Comparison of ENCODE assay signal across 8 cellular contexts in the genomic region with DNA sequence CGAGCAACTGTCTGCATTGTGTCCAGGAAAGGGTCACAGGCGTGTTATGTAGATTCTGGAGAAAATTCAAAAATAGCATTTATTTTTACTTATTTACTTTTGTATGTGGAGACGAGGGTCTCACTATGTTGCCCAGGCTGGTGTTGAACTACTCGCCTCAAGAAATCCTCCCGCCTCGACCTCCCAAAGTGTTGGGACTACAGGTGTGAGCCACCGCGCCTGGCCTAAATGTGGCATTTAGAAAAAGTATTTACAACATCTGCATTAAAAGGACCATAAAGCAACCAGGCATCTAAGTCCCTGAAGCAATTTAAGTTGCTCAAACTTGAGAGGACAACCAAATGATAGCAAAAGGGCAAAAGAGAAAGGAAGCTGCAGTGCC. TPM values are rescaled to one million over a fixed set of nuclear protein-coding genes. Genes with fewer than 3 reads are reported as not detected.
DNase-seq lines count a peak whose midpoint lies in the region; ATAC-seq, FAIRE-seq and TF ChIP-seq lines count a peak whose summit lies in the region.

No MANE protein-coding gene starts in this region.

- peaks cover 31% of the 10 kb centered on the region for H3F3A ChIP-seq in SK-N-SH (replicated peaks; ENCODE audit: insufficient read depth)

- TF ChIP-seq EP300 in SK-N-SH (IDR thresholded peaks at IDR 0.05; ENCODE audit: borderline replicate concordance in 1 of 2, low read depth in 1 of 2, low read length in 1 of 2), result no peak

- H3K9ac ChIP-seq in SK-N-SH (peak overlapping the region; percentile 100), kidney (ENCODE audit: low read length in 2 of 2) (peak overlapping the region; percentile 75 to 99)

- H3K79me2 ChIP-seq in SK-N-SH (ENCODE audit: insufficient read depth), result peaks cover 51% of the 10 kb centered on the region

- H3K9me3 ChIP-seq in SK-N-SH (no peaks in the 10 kb centered on the region), kidney (ENCODE audit: control insufficient read depth in 1 of 2, low read length in 2 of 2) (no peaks in the 10 kb centered on the region)

- peaks cover 39% of the 10 kb centered on the region for H3K4me1 Mint-ChIP-seq in activated naive CD8-positive, alpha-beta T cell treated with anti-CD3 and anti-CD28 coated beads, Interleukin-2, amount 10 ng/mL, durations not matched to agents 7 days and 5 days

- H3K4me3 Mint-ChIP-seq in activated naive CD8-positive, alpha-beta T cell treated with anti-CD3 and anti-CD28 coated beads, Interleukin-2, amount 10 ng/mL, durations not matched to agents 7 days and 5 days, result peak overlapping the region; percentile 98

- H2AFZ ChIP-seq in SK-N-SH (ENCODE audit: low read depth), result no peak overlapping the region

- H3K27ac Mint-ChIP-seq in activated naive CD8-positive, alpha-beta T cell treated with anti-CD3 and anti-CD28 coated beads, Interleukin-2, amount 10 ng/mL, durations not matched to agents 7 days and 5 days, result peak overlapping the region; percentile 92

- H3K36me3 Mint-ChIP-seq in activated naive CD8-positive, alpha-beta T cell treated with anti-CD3 and anti-CD28 coated beads, Interleukin-2, amount 10 ng/mL, durations not matched to agents 7 days and 5 days, result peaks cover 41% of the 10 kb centered on the region

- peaks cover 1% of the 10 kb centered on the region for H3K9me3 Mint-ChIP-seq in activated naive CD8-positive, alpha-beta T cell treated with anti-CD3 and anti-CD28 coated beads, Interleukin-2, amount 10 ng/mL, durations not matched to agents 7 days and 5 days

- TF ChIP-seq CTCF in SK-N-SH (IDR thresholded peaks at IDR 0.05), result no peak
- TF ChIP-seq CTCF in kidney (IDR thresholded peaks at IDR 0.05; ENCODE audit: borderline replicate concordance, extremely low read depth, insufficient read depth), result no peak

- no peaks in the 10 kb centered on the region for H3K27me3 Mint-ChIP-seq in activated naive CD8-positive, alpha-beta T cell treated with anti-CD3 and anti-CD28 coated beads, Interleukin-2, amount 10 ng/mL, durations not matched to agents 7 days and 5 days

- FAIRE-seq in kidney (lab: Jason Lieb, UNC), result no peak

- no peaks in the 10 kb centered on the region for H3K9me2 ChIP-seq in SK-N-SH

- no peak for DNase-seq in SK-N-SH
- no peak for DNase-seq in activated naive CD8-positive, alpha-beta T cell treated with anti-CD3 and anti-CD28 coated beads, Interleukin-2, amount 10 ng/mL, durations not matched to agents 7 days and 5 days
- DNase-seq in kidney, result no peak
- no peak for DNase-seq in substantia nigra (lab: John Stamatoyannopoulos, UW)
- DNase-seq in ureter (ENCODE audit: low spot score), result no peak

- peak overlapping the region; percentile 95 to 99 for H3K4me3 ChIP-seq in SK-N-SH (ENCODE audit: low read depth in 2 of 2, low read length in 1 of 2)
- peak overlapping the region; percentile 91 to 95 for H3K4me3 ChIP-seq in kidney (ENCODE audit: low read length in 2 of 2)

- peak overlapping the region; percentile 90 to 95 for H3K27ac ChIP-seq in SK-N-SH (ENCODE audit: low read depth in 2 of 2, low read length in 1 of 2)
- peak overlapping the region; percentile 91 to 95 for H3K27ac ChIP-seq in kidney (ENCODE audit: low read depth in 2 of 2, low read length in 2 of 2)
- peak overlapping the region; percentile 84 for H3K27ac ChIP-seq in substantia nigra (ENCODE audit: low read depth, low read length, poor library complexity, severe bottlenecking)

- no peaks in the 10 kb centered on the region for H3K27me3 ChIP-seq in SK-N-SH (ENCODE audit: insufficient read depth)

- ATAC-seq in SK-N-SH treated with all-trans-retinoic acid at 6 μM for 48 hours, result no peak
- ATAC-seq in activated naive CD8-positive, alpha-beta T cell treated with anti-CD3 and anti-CD28 coated beads, Interleukin-2, amount 10 ng/mL, durations not matched to agents 7 days and 5 days (ENCODE audit: low read depth), result no peak
- no peak for ATAC-seq in GM19395 (IDR thresholded peaks at IDR 0.05; ENCODE audit: unreplicated experiment)
- no peak for ATAC-seq in HG03097 (IDR thresholded peaks at IDR 0.05; ENCODE audit: low FRiP score, unreplicated experiment)

- H3K4me1 ChIP-seq in SK-N-SH (ENCODE audit: control insufficient read depth in 1 of 2, insufficient read depth in 2 of 2, low read depth in 1 of 2, low read length in 1 of 2) (peaks cover 8 to 21% of the 10 kb centered on the region in 2 experiments; a peak in 2 of 4 replicates), kidney (ENCODE audit: control insufficient read depth in 1 of 2, insufficient read depth in 1 of 2, low read depth in 1 of 2, low read length in 2 of 2) (peaks cover 10 to 21% of the 10 kb centered on the region in 2 donors)

- 42% methylated on average over 8 of the region's 8 CpGs for WGBS in SK-N-SH (ENCODE audit: low lambda C conversion rate)

- H3K36me3 ChIP-seq in SK-N-SH (replicated peaks in 1 of 2; ENCODE audit: control insufficient read depth in 1 of 2, insufficient read depth in 2 of 2, low read length in 1 of 2) (peaks cover 43 to 49% of the 10 kb centered on the region in 2 experiments), kidney (ENCODE audit: control insufficient read depth in 1 of 2, insufficient read depth in 2 of 2, low read length in 2 of 2) (peaks cover 17 to 26% of the 10 kb centered on the region in 2 donors)

- TF ChIP-seq RAD21 in SK-N-SH (IDR thresholded peaks at IDR 0.05; ENCODE audit: low read length), result no peak

- POLR2A ChIA-PET in SK-N-SH (lab: Yijun Ruan, JAX), result interaction anchor here (0.6 to 2.6 kb wide), 15 partner anchors 8 to 283 kb away, joined by 3 to 11 read pairs (median 3); a partner anchor contains a TSS
- POLR2A ChIA-PET in activated naive CD8-positive, alpha-beta T cell treated with anti-CD3 and anti-CD28 coated beads, Interleukin-2, amount 10 ng/mL, durations not matched to agents 7 days and 5 days (lab: Charles Lee), result interaction anchor here (0.6 to 3.1 kb wide), 23 partner anchors 9 to 695 kb away, joined by 3 to 28 read pairs (median 5); a partner anchor contains a TSS

- peak overlapping the region; percentile 89 for H3K4me2 ChIP-seq in SK-N-SH

- H4K20me1 ChIP-seq in SK-N-SH (ENCODE audit: insufficient read depth), result peaks cover 15% of the 10 kb centered on the region

- CTCF ChIA-PET in SK-N-SH (lab: Yijun Ruan, JAX), result interaction anchor here (1.0 to 1.6 kb wide), 3 partner anchors 115 to 418 kb away, joined by 3 read pairs; a partner anchor contains a TSS

- intact Hi-C loops in kidney (cut with DNase I), result no loop called here

TF ChIP-seq in SK-N-SH, 30 proteins besides CTCF, POLR2A, EP300 and RAD21 (continues in another document):
- TF ChIP-seq POLR2AphosphoS5 (IDR thresholded peaks at IDR 0.05; ENCODE audit: low read depth, low read length), result no peak
- TF ChIP-seq FOSL2 (IDR thresholded peaks at IDR 0.05; ENCODE audit: borderline replicate concordance, low read depth), result no peak
- TF ChIP-seq, protein P1, sequence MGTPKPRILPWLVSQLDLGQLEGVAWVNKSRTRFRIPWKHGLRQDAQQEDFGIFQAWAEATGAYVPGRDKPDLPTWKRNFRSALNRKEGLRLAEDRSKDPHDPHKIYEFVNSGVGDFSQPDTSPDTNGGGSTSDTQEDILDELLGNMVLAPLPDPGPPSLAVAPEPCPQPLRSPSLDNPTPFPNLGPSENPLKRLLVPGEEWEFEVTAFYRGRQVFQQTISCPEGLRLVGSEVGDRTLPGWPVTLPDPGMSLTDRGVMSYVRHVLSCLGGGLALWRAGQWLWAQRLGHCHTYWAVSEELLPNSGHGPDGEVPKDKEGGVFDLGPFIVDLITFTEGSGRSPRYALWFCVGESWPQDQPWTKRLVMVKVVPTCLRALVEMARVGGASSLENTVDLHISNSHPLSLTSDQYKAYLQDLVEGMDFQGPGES (IDR thresholded peaks at IDR 0.05; ENCODE audit: low read depth, low read length), result no peak
- no peak for TF ChIP-seq SIN3A (IDR thresholded peaks at IDR 0.05; ENCODE audit: borderline replicate concordance, low read depth, low read length)
- TF ChIP-seq TCF12 (IDR thresholded peaks at IDR 0.05), result no peak

TF ChIP-seq in SK-N-SH treated with all-trans-retinoic acid at 6 μM for 48 hours, 23 proteins besides CTCF, POLR2A, EP300 and RAD21 (continues in another document):
- TF ChIP-seq ZFP30 (CRISPR knock-in tag; IDR thresholded peaks at IDR 0.05) (no peak), GLIS3 (CRISPR knock-in tag; IDR thresholded peaks at IDR 0.05) (no peak), ZNF8 (CRISPR knock-in tag; IDR thresholded peaks at IDR 0.05) (no peak), CSDC2 (CRISPR knock-in tag; IDR thresholded peaks at IDR 0.05) (no peak), ZNF565 (CRISPR knock-in tag; conservative IDR thresholded peaks at IDR 0.05; ENCODE audit: low read depth) (no peak), ARNTL (CRISPR knock-in tag; IDR thresholded peaks at IDR 0.05; ENCODE audit: borderline replicate concordance, low read depth) (no peak), RARB (CRISPR knock-in tag; IDR thresholded peaks at IDR 0.05) (no peak), ZFP3 (CRISPR knock-in tag; IDR thresholded peaks at IDR 0.05) (no peak)
- TF ChIP-seq, protein P2, sequence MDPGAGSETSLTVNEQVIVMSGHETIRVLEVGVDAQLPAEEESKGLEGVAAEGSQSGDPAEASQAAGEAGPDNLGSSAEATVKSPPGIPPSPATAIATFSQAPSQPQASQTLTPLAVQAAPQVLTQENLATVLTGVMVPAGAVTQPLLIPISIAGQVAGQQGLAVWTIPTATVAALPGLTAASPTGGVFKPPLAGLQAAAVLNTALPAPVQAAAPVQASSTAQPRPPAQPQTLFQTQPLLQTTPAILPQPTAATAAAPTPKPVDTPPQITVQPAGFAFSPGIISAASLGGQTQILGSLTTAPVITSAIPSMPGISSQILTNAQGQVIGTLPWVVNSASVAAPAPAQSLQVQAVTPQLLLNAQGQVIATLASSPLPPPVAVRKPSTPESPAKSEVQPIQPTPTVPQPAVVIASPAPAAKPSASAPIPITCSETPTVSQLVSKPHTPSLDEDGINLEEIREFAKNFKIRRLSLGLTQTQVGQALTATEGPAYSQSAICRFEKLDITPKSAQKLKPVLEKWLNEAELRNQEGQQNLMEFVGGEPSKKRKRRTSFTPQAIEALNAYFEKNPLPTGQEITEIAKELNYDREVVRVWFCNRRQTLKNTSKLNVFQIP (CRISPR knock-in tag; IDR thresholded peaks at IDR 0.05; ENCODE audit: borderline replicate concordance, low read depth), result no peak

RNA-seq across cellular contexts. Expression of a gene that starts 0.6 kb away (rescaled TPM):
- polyA plus RNA-seq in SK-N-SH (2012; rRNA removed), result 6.4 and 8.0 TPM in 2 replicates
- 2.5 and 2.7 TPM in 2 replicates for polyA plus RNA-seq in SK-N-SH (2012; cell fraction: cytosol; rRNA removed)
- polyA plus RNA-seq in SK-N-SH (2012; cell fraction: nucleus; rRNA removed), result 44.1 and 62.7 TPM in 2 replicates
- 10 to 100 TPM; 35.3 to 35.8 TPM for total RNA-seq in activated naive CD8-positive, alpha-beta T cell treated with anti-CD3 and anti-CD28 coated beads, Interleukin-2, amount 10 ng/mL, durations not matched to agents 7 days and 5 days
- 25.7 TPM for total RNA-seq in kidney
- 1.4 TPM for polyA plus RNA-seq in kidney (ENCODE audit: insufficient read depth, low read depth, low replicate concordance)
- total RNA-seq in ureter, result 40.1 TPM

RNA-seq across cellular contexts. Expression of a gene that starts 0.8 kb away (rescaled TPM):
- 752 and 1,162 TPM in 2 replicates for polyA plus RNA-seq in SK-N-SH (2012; rRNA removed)
- polyA plus RNA-seq in SK-N-SH (2012; cell fraction: cytosol; rRNA removed), result 1,039 and 1,258 TPM in 2 replicates
- 308 and 341 TPM in 2 replicates for polyA plus RNA-seq in SK-N-SH (2012; cell fraction: nucleus; rRNA removed)
- total RNA-seq in activated naive CD8-positive, alpha-beta T cell treated with anti-CD3 and anti-CD28 coated beads, Interleukin-2, amount 10 ng/mL, durations not matched to agents 7 days and 5 days, result 1,000 to 10,000 TPM in 1 of 2 experiments, 100 to 1,000 TPM in 1; 981 to 1,044 TPM
- 664 TPM for total RNA-seq in kidney
- polyA plus RNA-seq in kidney (ENCODE audit: insufficient read depth, low read depth, low replicate concordance), result 2,260 TPM
- 976 TPM for total RNA-seq in ureter
